In the genomic region with DNA sequence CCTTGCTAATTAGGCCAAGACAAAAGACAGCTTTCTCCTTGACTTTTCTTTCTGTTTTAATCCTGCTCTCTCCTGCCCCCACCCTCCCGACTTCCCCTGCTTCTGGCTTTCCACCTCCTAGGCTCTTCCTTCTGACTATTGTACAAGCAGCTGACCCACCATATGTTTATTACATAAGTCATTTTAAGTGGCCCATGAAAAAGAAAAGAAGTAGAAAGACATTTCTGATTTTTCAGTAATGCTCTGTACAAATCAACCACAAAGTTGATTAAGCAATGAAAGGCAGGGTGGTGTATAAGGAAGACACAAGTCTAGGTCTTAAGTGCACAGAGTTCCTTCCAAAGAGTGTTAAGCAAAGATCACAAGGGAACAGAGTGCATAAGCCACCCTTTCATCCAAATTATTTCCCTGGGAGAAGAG, we compare ENCODE assay signal across 12 cellular contexts. TPM values are rescaled to one million over a fixed set of nuclear protein-coding genes. Genes with fewer than 3 reads are reported as not detected.
DNase-seq lines count a peak whose midpoint lies in the region; ATAC-seq, FAIRE-seq and TF ChIP-seq lines count a peak whose summit lies in the region.
"Had no signal": no experiment of that assay in that cellular context is flagged by ENCODE, and none has a peak within 500 bp of the region (broad histone marks: within the 10 kb centered on the region; RNA-seq: fewer than 3 reads in every experiment).

No MANE protein-coding gene starts in this region.

- H3K27ac ChIP-seq in OCI-LY3 (ENCODE audit: low read length) = 0 out of 2 replicates have a peak overlapping the region, but pooled peaks have one; percentile 3
- H3K27ac ChIP-seq in endothelial cell of umbilical vein (ENCODE audit: insufficient read depth, low read depth, low read length) = peak overlapping the region; percentile 19
- H3K27ac ChIP-seq in spleen = peak overlapping the region in 7 of 8 donors; percentile 58 to 86 (median 75)

- BruUV-seq in endothelial cell of umbilical vein (replicated peaks; lab: Mats Ljungman, UMichigan) = no TSS peak

- H3K4me1 ChIP-seq in OCI-LY3 (ENCODE audit: low read length) (peaks cover 21% of the 10 kb centered on the region), endothelial cell of umbilical vein (ENCODE audit: control insufficient read depth, extremely low read depth, insufficient read depth, low read length) (peaks cover 15% of the 10 kb centered on the region), spleen (peaks cover 0 to 100% (median 33%) of the 10 kb centered on the region in 6 donors)

- DNase-seq in activated CD4-positive, alpha-beta T cell treated with anti-CD3 and anti-CD28 coated beads, Interleukin-2, amount 10 ng/mL, durations not matched to agents 7 days and 5 days = no peak
- no peak for DNase-seq in activated CD4-positive, alpha-beta T cell treated with anti-CD3 and anti-CD28 coated beads, Interleukin-2, amount 50 U/mL, for 48 hours
- DNase-seq in endothelial cell of umbilical vein (ENCODE audit: low read depth, low spot score) (peak; percentile 85), spleen (no peak), mucosa of gallbladder (ENCODE audit: low spot score) (no peak), ecto neural progenitor cell (ENCODE audit: low spot score) (no peak)
- DNase-seq: mesendoderm, NCI-H2171 treated with DMSO at 0.1 percent for 48 hours had no signal

- peaks cover 19% of the 10 kb centered on the region for H3K27me3 ChIP-seq in OCI-LY3 (ENCODE audit: low read depth, low read length)
- peaks cover 3 to 7% of the 10 kb centered on the region in 2 experiments for H3K27me3 ChIP-seq in endothelial cell of umbilical vein (ENCODE audit: control insufficient read depth in 2 of 2, insufficient read depth in 2 of 2, low read length in 2 of 2)
- H3K27me3 ChIP-seq in spleen (replicated peaks in 1 of 7) = peaks cover 0 to 18% (median 0%) of the 10 kb centered on the region in 7 donors

- POLR2A ChIA-PET in activated CD4-positive, alpha-beta T cell treated with anti-CD3 and anti-CD28 coated beads, Interleukin-2, amount 10 ng/mL, durations not matched to agents 7 days and 5 days (lab: Charles Lee) = no interaction called here
- POLR2A ChIA-PET in endothelial cell of umbilical vein (lab: Charles Lee) = no interaction called here

- no peaks in the 10 kb centered on the region for H3K9me3 ChIP-seq in OCI-LY3 (ENCODE audit: insufficient read depth, low read length)
- H3K9me3 ChIP-seq in endothelial cell of umbilical vein (replicated peaks; ENCODE audit: control insufficient read depth, insufficient read depth, low read length) = no peaks in the 10 kb centered on the region
- H3K9me3 ChIP-seq in spleen = no peaks in the 10 kb centered on the region

- H3K79me2 ChIP-seq in OCI-LY3 (ENCODE audit: low read length) = no peaks in the 10 kb centered on the region
- H3K79me2 ChIP-seq in endothelial cell of umbilical vein (ENCODE audit: control insufficient read depth, insufficient read depth, low read length) = no peaks in the 10 kb centered on the region

- peaks cover 59% of the 10 kb centered on the region for H3K4me1 Mint-ChIP-seq in activated CD4-positive, alpha-beta T cell treated with anti-CD3 and anti-CD28 coated beads, Interleukin-2, amount 10 ng/mL, durations not matched to agents 7 days and 5 days

- peak overlapping the region; percentile 33; the same call in 1 of the 2 replicates for H2AFZ ChIP-seq in OCI-LY3 (ENCODE audit: low read depth, low read length)
- no peak overlapping the region for H2AFZ ChIP-seq in endothelial cell of umbilical vein (ENCODE audit: low read depth, low read length)

- TF ChIP-seq POLR2A in endothelial cell of umbilical vein (IDR thresholded peaks at IDR 0.05; ENCODE audit: low read depth, low read length) (no peak), spleen (IDR thresholded peaks at IDR 0.05) (no peak)

- 5 to 23% (median 10%) methylated on average over 1 of the region's 1 CpG for WGBS in spleen, 5 donors

- H3K9me1 ChIP-seq in endothelial cell of umbilical vein (replicated peaks; ENCODE audit: control insufficient read depth, extremely low read depth, insufficient read depth, low read length) = no peaks in the 10 kb centered on the region

- H4K20me1 ChIP-seq in OCI-LY3 (ENCODE audit: insufficient read depth, low read length) (no peaks in the 10 kb centered on the region), endothelial cell of umbilical vein (replicated peaks; ENCODE audit: control insufficient read depth, extremely low read depth, insufficient read depth, low read length) (no peaks in the 10 kb centered on the region)

- peak overlapping the region; percentile 90 for H3K27ac Mint-ChIP-seq in activated CD4-positive, alpha-beta T cell treated with anti-CD3 and anti-CD28 coated beads, Interleukin-2, amount 10 ng/mL, durations not matched to agents 7 days and 5 days

- H3K36me3 ChIP-seq in OCI-LY3 (replicated peaks; ENCODE audit: low read depth, low read length) (no peaks in the 10 kb centered on the region), endothelial cell of umbilical vein (ENCODE audit: control insufficient read depth in 2 of 2, extremely low read depth in 1 of 2, insufficient read depth in 2 of 2, low read length in 2 of 2) (no peaks in the 10 kb centered on the region), spleen (peaks cover 0 to 77% (median 2%) of the 10 kb centered on the region in 6 donors)

- H3K4me3 ChIP-seq in OCI-LY3 (ENCODE audit: low read length) (peak overlapping the region; percentile 7; the same call in 1 of the 2 replicates), endothelial cell of umbilical vein (replicated peaks in 1 of 3; ENCODE audit: insufficient read depth in 1 of 3, low read depth in 1 of 3, low read length in 3 of 3) (no peak overlapping the region), spleen (no peak overlapping the region)
- H3K4me3 ChIP-seq: smooth muscle cell had no signal

- no peak for TF ChIP-seq CTCF in OCI-LY3 (IDR thresholded peaks at IDR 0.05; ENCODE audit: low read depth, low read length)
- TF ChIP-seq CTCF in endothelial cell of umbilical vein (IDR thresholded peaks at IDR 0.05; ENCODE audit: extremely low read depth in 1 of 2, insufficient read depth in 1 of 2, low read depth in 1 of 2, low read length in 2 of 2) = no peak
- no peak for TF ChIP-seq CTCF in spleen (IDR thresholded peaks at IDR 0.05 in 8 of 11, conservative IDR thresholded peaks at IDR 0.05 in 3 of 11)

- no peak overlapping the region for H3K9ac ChIP-seq in OCI-LY3 (ENCODE audit: low read length)
- H3K9ac ChIP-seq in endothelial cell of umbilical vein (replicated peaks; ENCODE audit: extremely low read depth, insufficient read depth, low read length) = no peak overlapping the region

- no peak overlapping the region for H3K4me3 Mint-ChIP-seq in activated CD4-positive, alpha-beta T cell treated with anti-CD3 and anti-CD28 coated beads, Interleukin-2, amount 10 ng/mL, durations not matched to agents 7 days and 5 days

- H3K36me3 Mint-ChIP-seq in activated CD4-positive, alpha-beta T cell treated with anti-CD3 and anti-CD28 coated beads, Interleukin-2, amount 10 ng/mL, durations not matched to agents 7 days and 5 days (ENCODE audit: low read depth) = peaks cover 46% of the 10 kb centered on the region

- intact Hi-C loops in endothelial cell of umbilical vein (cut with micrococcal nuclease) (loop anchor here (1.0 to 2.0 kb wide), 3 partner anchors 22 to 58 kb away; a partner anchor contains a TSS), spleen (cut with DNase I; ENCODE audit: low total_unique reads) (no loop called here)

- peaks cover 7% of the 10 kb centered on the region for H3K9me3 Mint-ChIP-seq in activated CD4-positive, alpha-beta T cell treated with anti-CD3 and anti-CD28 coated beads, Interleukin-2, amount 10 ng/mL, durations not matched to agents 7 days and 5 days

- dilution Hi-C loops in endothelial cell of umbilical vein (cut with MboI; ENCODE audit: extremely low pct_ligation_motif_present, low sequenced_read_pairs) = no loop called here

- CTCF ChIA-PET in activated CD4-positive, alpha-beta T cell treated with anti-CD3 and anti-CD28 coated beads, Interleukin-2, amount 10 ng/mL, durations not matched to agents 7 days and 5 days (lab: Charles Lee) = interaction anchor here (1.3 kb wide), 1 partner anchor 10 kb away, joined by 3 read pairs; no protein-coding TSS in a partner anchor
- CTCF ChIA-PET in endothelial cell of umbilical vein (lab: Charles Lee) = interaction anchor here (4.8 kb wide), 1 partner anchor 8 kb away, joined by 37 read pairs; no protein-coding TSS in a partner anchor

- H3K4me2 ChIP-seq in OCI-LY3 (ENCODE audit: low read length) = peak overlapping the region; percentile 56
- H3K4me2 ChIP-seq in endothelial cell of umbilical vein (ENCODE audit: insufficient read depth, low read length) = peak overlapping the region; percentile 71
- H3K4me2 ChIP-seq: smooth muscle cell had no signal

- no peaks in the 10 kb centered on the region for H3K27me3 Mint-ChIP-seq in activated CD4-positive, alpha-beta T cell treated with anti-CD3 and anti-CD28 coated beads, Interleukin-2, amount 10 ng/mL, durations not matched to agents 7 days and 5 days

- peak; percentile 79 for FAIRE-seq in endothelial cell of umbilical vein (lab: Jason Lieb, UNC)

- ATAC-seq in HG02884 (IDR thresholded peaks at IDR 0.05; ENCODE audit: unreplicated experiment) = no peak

RNA-seq across cellular contexts. Expression of a gene that starts 18.2 kb away (rescaled TPM):
- 100 to 1,000 TPM; 117 to 122 TPM for total RNA-seq in activated CD4-positive, alpha-beta T cell treated with anti-CD3 and anti-CD28 coated beads, Interleukin-2, amount 10 ng/mL, durations not matched to agents 7 days and 5 days
- total RNA-seq in endothelial cell of umbilical vein (0.35 and 0.39 TPM in 2 replicates), spleen (100 to 1,000 TPM in 2 of 7 donors, 10 to 100 TPM in 5; 45.5 to 180 (median 91.3) TPM), mucosa of gallbladder (12.9 TPM)
- polyA plus RNA-seq in endothelial cell of umbilical vein (0.04 TPM in 1 of 2 replicates, not detected in the other), spleen (100 to 1,000 TPM in 1 of 3 donors, 10 to 100 TPM in 2; 18.2 to 154 (median 42.0) TPM)
- polyA plus RNA-seq in endothelial cell of umbilical vein (2011; cell fraction: cytosol; rRNA removed) = not detected in 2 replicates
- 0.10 and 0.37 TPM in 2 replicates for polyA plus RNA-seq in endothelial cell of umbilical vein (2011; cell fraction: nucleus; rRNA removed)
- 0.18 TPM in 1 of 2 replicates, not detected in the other for polyA plus RNA-seq in endothelial cell of umbilical vein (2012)
- 0.17 TPM in 1 of 2 replicates, not detected in the other for polyA minus RNA-seq in endothelial cell of umbilical vein
- polyA minus RNA-seq in endothelial cell of umbilical vein (2011; cell fraction: cytosol; rRNA and poly(A)+ RNA removed) = not detected
- polyA minus RNA-seq in endothelial cell of umbilical vein (2011; cell fraction: nucleus; rRNA and poly(A)+ RNA removed) = 0.14 TPM in 1 of 2 replicates, not detected in the other
- total RNA-seq: HT1080, smooth muscle cell had no signal
- polyA plus RNA-seq: smooth muscle cell had no signal

RNA-seq across cellular contexts. Expression of a gene that starts 30.2 kb away (rescaled TPM):
- not detected for total RNA-seq in activated CD4-positive, alpha-beta T cell treated with anti-CD3 and anti-CD28 coated beads, Interleukin-2, amount 10 ng/mL, durations not matched to agents 7 days and 5 days
- total RNA-seq in endothelial cell of umbilical vein (not detected in 2 replicates), spleen (under 1 TPM in 3 of 7 donors, not detected in 4; 0.03 to 0.15 (median 0.14) TPM), mucosa of gallbladder (0.69 TPM)
- polyA plus RNA-seq in endothelial cell of umbilical vein (not detected in 2 replicates), spleen (under 1 TPM; 0.02 to 0.04 (median 0.03) TPM)
- not detected in 2 replicates for polyA plus RNA-seq in endothelial cell of umbilical vein (2011; cell fraction: cytosol; rRNA removed)
- polyA plus RNA-seq in endothelial cell of umbilical vein (2011; cell fraction: nucleus; rRNA removed) = not detected in 2 replicates
- polyA plus RNA-seq in endothelial cell of umbilical vein (2012) = not detected in 2 replicates
- not detected in 2 replicates for polyA minus RNA-seq in endothelial cell of umbilical vein
- polyA minus RNA-seq in endothelial cell of umbilical vein (2011; cell fraction: cytosol; rRNA and poly(A)+ RNA removed) = not detected
- not detected in 2 replicates for polyA minus RNA-seq in endothelial cell of umbilical vein (2011; cell fraction: nucleus; rRNA and poly(A)+ RNA removed)
- total RNA-seq: HT1080 had no signal

RNA-seq across cellular contexts. Expression of a gene that starts 45.5 kb away (rescaled TPM):
- total RNA-seq in activated CD4-positive, alpha-beta T cell treated with anti-CD3 and anti-CD28 coated beads, Interleukin-2, amount 10 ng/mL, durations not matched to agents 7 days and 5 days = 10 to 100 TPM; 21.2 to 22.0 TPM
- total RNA-seq in endothelial cell of umbilical vein = 7.0 and 7.1 TPM in 2 replicates
- polyA plus RNA-seq in endothelial cell of umbilical vein = 2.5 TPM in 2 replicates
- polyA plus RNA-seq in endothelial cell of umbilical vein (2011; cell fraction: cytosol; rRNA removed) = 2.2 and 2.4 TPM in 2 replicates
- polyA plus RNA-seq in endothelial cell of umbilical vein (2011; cell fraction: nucleus; rRNA removed) = 2.4 and 2.6 TPM in 2 replicates
- 4.5 and 4.9 TPM in 2 replicates for polyA plus RNA-seq in endothelial cell of umbilical vein (2012)
- polyA minus RNA-seq in endothelial cell of umbilical vein = 7.3 and 10.2 TPM in 2 replicates
- polyA minus RNA-seq in endothelial cell of umbilical vein (2011; cell fraction: cytosol; rRNA and poly(A)+ RNA removed) = 2.7 TPM
- polyA minus RNA-seq in endothelial cell of umbilical vein (2011; cell fraction: nucleus; rRNA and poly(A)+ RNA removed) = 2.0 and 2.5 TPM in 2 replicates
- 10 to 100 TPM in 3 of 7 donors, 1 to 10 TPM in 4; 4.3 to 12.9 (median 9.2) TPM for total RNA-seq in spleen
- 1 to 10 TPM; 2.0 to 2.1 (median 2.1) TPM for polyA plus RNA-seq in spleen
- total RNA-seq in mucosa of gallbladder = 23.2 TPM

RNA-seq across cellular contexts. Expression of a gene that starts 54.0 kb away (rescaled TPM):
- total RNA-seq in activated CD4-positive, alpha-beta T cell treated with anti-CD3 and anti-CD28 coated beads, Interleukin-2, amount 10 ng/mL, durations not matched to agents 7 days and 5 days = under 1 TPM in 1 of 2 experiments, not detected in 1; 0.10 TPM
- 0.13 and 0.23 TPM in 2 replicates for total RNA-seq in endothelial cell of umbilical vein
- 0.05 and 0.06 TPM in 2 replicates for polyA plus RNA-seq in endothelial cell of umbilical vein
- polyA plus RNA-seq in endothelial cell of umbilical vein (2011; cell fraction: cytosol; rRNA removed) = 0.05 and 0.10 TPM in 2 replicates
- 0.13 and 0.17 TPM in 2 replicates for polyA plus RNA-seq in endothelial cell of umbilical vein (2011; cell fraction: nucleus; rRNA removed)
- 0.35 and 0.53 TPM in 2 replicates for polyA plus RNA-seq in endothelial cell of umbilical vein (2012)
- polyA minus RNA-seq in endothelial cell of umbilical vein = 0.06 and 0.17 TPM in 2 replicates
- not detected for polyA minus RNA-seq in endothelial cell of umbilical vein (2011; cell fraction: cytosol; rRNA and poly(A)+ RNA removed)
- 0.10 TPM in 1 of 2 replicates, not detected in the other for polyA minus RNA-seq in endothelial cell of umbilical vein (2011; cell fraction: nucleus; rRNA and poly(A)+ RNA removed)
- 1 to 10 TPM in 1 of 7 donors, under 1 TPM in 4, not detected in 2; 0.23 to 1.9 (median 0.47) TPM for total RNA-seq in spleen
- polyA plus RNA-seq in spleen = under 1 TPM; 0.06 to 0.37 (median 0.14) TPM
- 3.5 TPM for total RNA-seq in mucosa of gallbladder
- total RNA-seq: HT1080, smooth muscle cell had no signal
- polyA plus RNA-seq: smooth muscle cell had no signal

RNA-seq across cellular contexts. Expression of a gene that starts 57.5 kb away (rescaled TPM):
- total RNA-seq in activated CD4-positive, alpha-beta T cell treated with anti-CD3 and anti-CD28 coated beads, Interleukin-2, amount 10 ng/mL, durations not matched to agents 7 days and 5 days = 1 to 10 TPM; 5.5 to 6.0 TPM
- total RNA-seq in endothelial cell of umbilical vein (37.1 and 49.5 TPM in 2 replicates), spleen (10 to 100 TPM in 3 of 7 donors, 1 to 10 TPM in 4; 7.0 to 18.4 (median 9.8) TPM), mucosa of gallbladder (72.5 TPM)
- polyA plus RNA-seq in endothelial cell of umbilical vein (16.5 and 21.0 TPM in 2 replicates), spleen (1 to 10 TPM; 1.6 to 2.0 (median 1.8) TPM)
- polyA plus RNA-seq in endothelial cell of umbilical vein (2011; cell fraction: cytosol; rRNA removed) = 18.9 and 19.6 TPM in 2 replicates
- 36.2 and 38.7 TPM in 2 replicates for polyA plus RNA-seq in endothelial cell of umbilical vein (2011; cell fraction: nucleus; rRNA removed)
- 36.1 and 42.0 TPM in 2 replicates for polyA plus RNA-seq in endothelial cell of umbilical vein (2012)
- polyA minus RNA-seq in endothelial cell of umbilical vein = 25.2 and 32.8 TPM in 2 replicates
- polyA minus RNA-seq in endothelial cell of umbilical vein (2011; cell fraction: cytosol; rRNA and poly(A)+ RNA removed) = 20.5 TPM
- 15.4 and 18.5 TPM in 2 replicates for polyA minus RNA-seq in endothelial cell of umbilical vein (2011; cell fraction: nucleus; rRNA and poly(A)+ RNA removed)

Comparison
In these comparisons a context has a peak if more than half of its experiments do, and no peak if none do; other contexts are left out.
1. H3K27ac ChIP-seq: peak in every context shown above with its lines; median percentile 75 in spleen; 19 in endothelial cell of umbilical vein; 3 in OCI-LY3.